Comparison of ENCODE assay signal across 19 cellular contexts in genomic region chr11:73053964-73054363, GRCh38.
"Had no signal": no experiment of that assay in that cellular context is flagged by ENCODE, and none has a peak within 500 bp of the region (broad histone marks: within the 10 kb centered on the region; RNA-seq: fewer than 3 reads in every experiment).

No MANE protein-coding gene starts in this region.

- H3K36me3 ChIP-seq: right lobe of liver, upper lobe of left lung had no signal

- H3K27me3 Mint-ChIP-seq: dendritic cell treated with granulocyte-macrophage colony-stimulating factor and Interleukin-4, amounts not matched to agents 40 ng/mL and 50 ng/mL, for 4 days; naive thymus-derived CD8-positive, alpha-beta T cell had no signal

- ATAC-seq: activated naive CD4-positive, alpha-beta T cell treated with anti-CD3 and anti-CD28 coated beads, Interleukin-2, amount 50 U/mL, for 72 hours; esophagus mucosa; naive thymus-derived CD8-positive, alpha-beta T cell had no signal

- H3K4me3 Mint-ChIP-seq: activated T-helper 1 cell treated with anti-CD3 and anti-CD28 coated beads, Interleukin-12 subunit alpha, Interleukin-12 subunit beta, Interleukin-2, Interleukin-4 antibody, amounts not matched to agents 30 ng/mL and 10 ng/mL and 1 ng/mL, durations not matched to agents 14 hours and 24 hours and 36 hours; dendritic cell treated with granulocyte-macrophage colony-stimulating factor and Interleukin-4, amounts not matched to agents 40 ng/mL and 50 ng/mL, for 4 days; naive thymus-derived CD8-positive, alpha-beta T cell had no signal

- DNase-seq: activated CD4-positive, alpha-beta T cell treated with anti-CD3 and anti-CD28 coated beads for 1 hour; activated CD4-positive, alpha-beta T cell treated with anti-CD3 and anti-CD28 coated beads, Interleukin-2, amount 50 U/mL, for 4 hours; activated gamma-delta T cell treated with Interleukin-2 at 50 U/mL for 16 hours; activated T-cell treated with anti-CD3 and anti-CD28 coated beads for 4 hours; amniotic stem cell; effector CD8-positive, alpha-beta T cell; naive thymus-derived CD8-positive, alpha-beta T cell; right lobe of liver; small intestine; stimulated activated CD4-positive, alpha-beta T cell treated with anti-CD3 and anti-CD28 coated beads, Interleukin-4, amount 100 ng/mL, for 1 hour; T-helper 2 cell; testis; upper lobe of left lung had no signal

- H3K79me2 ChIP-seq: parathyroid adenoma had no signal

- H3K9me3 Mint-ChIP-seq: activated naive CD4-positive, alpha-beta T cell treated with anti-CD3 and anti-CD28 coated beads, Interleukin-2, amount 50 U/mL, for 72 hours; activated T-helper 1 cell treated with anti-CD3 and anti-CD28 coated beads, Interleukin-12 subunit alpha, Interleukin-12 subunit beta, Interleukin-2, Interleukin-4 antibody, amounts not matched to agents 30 ng/mL and 10 ng/mL and 1 ng/mL, durations not matched to agents 14 hours and 24 hours and 36 hours; naive thymus-derived CD8-positive, alpha-beta T cell had no signal

- H3K9me3 ChIP-seq: right lobe of liver, testis, upper lobe of left lung had no signal

- H3K27ac Mint-ChIP-seq: activated naive CD4-positive, alpha-beta T cell treated with anti-CD3 and anti-CD28 coated beads, Interleukin-2, amount 50 U/mL, for 72 hours; activated T-helper 1 cell treated with anti-CD3 and anti-CD28 coated beads, Interleukin-12 subunit alpha, Interleukin-12 subunit beta, Interleukin-2, Interleukin-4 antibody, amounts not matched to agents 30 ng/mL and 10 ng/mL and 1 ng/mL, durations not matched to agents 14 hours and 24 hours and 36 hours had no signal

- H3K9ac ChIP-seq: parathyroid adenoma had no signal

- H3K27me3 ChIP-seq: right lobe of liver, testis, upper lobe of left lung had no signal

- H3K36me3 Mint-ChIP-seq: activated naive CD4-positive, alpha-beta T cell treated with anti-CD3 and anti-CD28 coated beads, Interleukin-2, amount 50 U/mL, for 72 hours had no signal

- H3K27ac ChIP-seq: parathyroid adenoma, right lobe of liver, testis, upper lobe of left lung, VCaP had no signal

- H3K4me3 ChIP-seq: right lobe of liver, testis, upper lobe of left lung had no signal

- H2AFZ ChIP-seq: parathyroid adenoma had no signal
